In genomic region chr18:73101977-73102376, GRCh38 we compare ENCODE assay signal across 1 cellular context.
TF ChIP-seq lines count a peak whose summit lies in the region.

No MANE protein-coding gene starts in this region.

TF ChIP-seq in IMR-90, 13 proteins besides CTCF, POLR2A, EP300 and RAD21 (continued from another document):
- TF ChIP-seq MXI1 (IDR thresholded peaks at IDR 0.05; ENCODE audit: borderline replicate concordance, low read depth, low read length) (no peak), CHD1 (IDR thresholded peaks at IDR 0.05; ENCODE audit: low read depth, low read length) (no peak), MAFK (IDR thresholded peaks at IDR 0.05; ENCODE audit: low read depth, low read length) (no peak), MAZ (IDR thresholded peaks at IDR 0.05; ENCODE audit: borderline replicate concordance, low read depth, low read length) (no peak)
- TF ChIP-seq, protein P1, sequence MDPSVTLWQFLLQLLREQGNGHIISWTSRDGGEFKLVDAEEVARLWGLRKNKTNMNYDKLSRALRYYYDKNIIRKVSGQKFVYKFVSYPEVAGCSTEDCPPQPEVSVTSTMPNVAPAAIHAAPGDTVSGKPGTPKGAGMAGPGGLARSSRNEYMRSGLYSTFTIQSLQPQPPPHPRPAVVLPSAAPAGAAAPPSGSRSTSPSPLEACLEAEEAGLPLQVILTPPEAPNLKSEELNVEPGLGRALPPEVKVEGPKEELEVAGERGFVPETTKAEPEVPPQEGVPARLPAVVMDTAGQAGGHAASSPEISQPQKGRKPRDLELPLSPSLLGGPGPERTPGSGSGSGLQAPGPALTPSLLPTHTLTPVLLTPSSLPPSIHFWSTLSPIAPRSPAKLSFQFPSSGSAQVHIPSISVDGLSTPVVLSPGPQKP (IDR thresholded peaks at IDR 0.05; ENCODE audit: borderline replicate concordance, low read depth, low read length), result no peak
